Comparison of ENCODE assay signal across 1 cellular context in genomic region chr2:200587007-200587616, GRCh38.
TF ChIP-seq lines count a peak whose summit lies in the region.

No MANE protein-coding gene starts in this region.

TF ChIP-seq in HepG2, 621 proteins besides CTCF, POLR2A, EP300 and RAD21 (continued from another document):
- TF ChIP-seq ZNF18 (CRISPR knock-in tag; IDR thresholded peaks at IDR 0.05; ENCODE audit: insufficient replicate concordance) (peak; percentile 38), ZNF121 (CRISPR knock-in tag; IDR thresholded peaks at IDR 0.05) (peak; percentile 89), ZNF431 (CRISPR knock-in tag; IDR thresholded peaks at IDR 0.05; ENCODE audit: borderline replicate concordance, low read depth) (0 out of 2 replicates have a peak, but pooled peaks have one; percentile 16), ZNF101 (CRISPR knock-in tag; IDR thresholded peaks at IDR 0.05; ENCODE audit: borderline replicate concordance, low read depth) (no peak), SOX6 (IDR thresholded peaks at IDR 0.05) (no peak), SOX6 (CRISPR knock-in tag; IDR thresholded peaks at IDR 0.05) (peak; percentile 48; the same call in 1 of the 2 replicates), FOXA1 (IDR thresholded peaks at IDR 0.05) (no peak), FOXA1 (CRISPR knock-in tag; IDR thresholded peaks at IDR 0.05) (no peak), SOX13 (IDR thresholded peaks at IDR 0.05) (no peak), SOX13 (CRISPR knock-in tag; conservative IDR thresholded peaks at IDR 0.05 in 1 of 2, IDR thresholded peaks at IDR 0.05 in 1 of 2) (0 out of 4 replicates have a peak, but pooled peaks of 1 of the 2 experiments have one; percentile 24), ARID5B (CRISPR knock-in tag; IDR thresholded peaks at IDR 0.05) (0 out of 2 replicates have a peak, but pooled peaks have one; percentile 19), ZNF460 (CRISPR knock-in tag; IDR thresholded peaks at IDR 0.05; ENCODE audit: borderline replicate concordance) (peak; percentile 84), ZNF530 (CRISPR knock-in tag; IDR thresholded peaks at IDR 0.05; ENCODE audit: low read depth) (no peak), BORCS8-MEF2B (CRISPR knock-in tag; IDR thresholded peaks at IDR 0.05) (0 out of 2 replicates have a peak, but pooled peaks have one; percentile 22), SOX5 (CRISPR knock-in tag; IDR thresholded peaks at IDR 0.05; ENCODE audit: borderline replicate concordance) (peak; percentile 29; the same call in 1 of the 2 replicates), ZNF362 (CRISPR knock-in tag; IDR thresholded peaks at IDR 0.05; ENCODE audit: borderline replicate concordance) (peak; percentile 47; the same call in 1 of the 2 replicates)
